Comparison of ENCODE assay signal across 1 cellular context in genomic region chr18:13137041-13137938, GRCh38.
A peak's percentile ranks its signal among the peaks of the same experiment; 100 is the strongest.
TF ChIP-seq lines count a peak whose summit lies in the region.

No MANE protein-coding gene starts in this region.

TF ChIP-seq in HepG2, 621 proteins besides CTCF, POLR2A, EP300 and RAD21 (continued from another document and continues in another):
- TF ChIP-seq ARID4A (CRISPR knock-in tag; IDR thresholded peaks at IDR 0.05; ENCODE audit: borderline replicate concordance) = peak; percentile 28; the same call in 1 of the 2 replicates
- TF ChIP-seq SIX4 (CRISPR knock-in tag; IDR thresholded peaks at IDR 0.05) = no peak
- no peak for TF ChIP-seq MLLT10 (CRISPR knock-in tag; IDR thresholded peaks at IDR 0.05)
- no peak for TF ChIP-seq U2AF2 (IDR thresholded peaks at IDR 0.05; ENCODE audit: low read depth, low read length)
- no peak for TF ChIP-seq KLF12 (CRISPR knock-in tag; IDR thresholded peaks at IDR 0.05; ENCODE audit: borderline replicate concordance)
- no peak for TF ChIP-seq ZNF747 (CRISPR knock-in tag; IDR thresholded peaks at IDR 0.05; ENCODE audit: borderline replicate concordance)
- TF ChIP-seq HMG20B (CRISPR knock-in tag; conservative IDR thresholded peaks at IDR 0.05) = no peak
- TF ChIP-seq MTA3 (CRISPR knock-in tag; IDR thresholded peaks at IDR 0.05) = no peak
- TF ChIP-seq MAZ (IDR thresholded peaks at IDR 0.05; ENCODE audit: borderline replicate concordance, low read depth, low read length) = no peak
- TF ChIP-seq MAZ (CRISPR knock-in tag; IDR thresholded peaks at IDR 0.05; ENCODE audit: low read depth) = no peak
- TF ChIP-seq HNF4A (CRISPR knock-in tag; IDR thresholded peaks at IDR 0.05) = no peak; the same call in 1 of the 2 replicates
- no peak for TF ChIP-seq SOX5 (CRISPR knock-in tag; IDR thresholded peaks at IDR 0.05; ENCODE audit: borderline replicate concordance)
- no peak for TF ChIP-seq IKZF1 (IDR thresholded peaks at IDR 0.05)
- no peak for TF ChIP-seq ZNF564 (CRISPR knock-in tag; IDR thresholded peaks at IDR 0.05)
- no peak for TF ChIP-seq GABPA (IDR thresholded peaks at IDR 0.05; ENCODE audit: low read depth, low read length)
- peak; percentile 43; the same call in 1 of the 2 replicates for TF ChIP-seq GABPA (CRISPR knock-in tag; IDR thresholded peaks at IDR 0.05; ENCODE audit: low read depth)
- TF ChIP-seq ZNF704 (CRISPR knock-in tag; IDR thresholded peaks at IDR 0.05; ENCODE audit: borderline replicate concordance) = no peak
- 0 out of 2 replicates have a peak, but pooled peaks have one; percentile 7 for TF ChIP-seq ZNF574 (CRISPR knock-in tag; IDR thresholded peaks at IDR 0.05)
- TF ChIP-seq ZNF644 (CRISPR knock-in tag; IDR thresholded peaks at IDR 0.05; ENCODE audit: low read depth) = no peak
- no peak for TF ChIP-seq MTF2 (CRISPR knock-in tag; IDR thresholded peaks at IDR 0.05; ENCODE audit: borderline replicate concordance)
- no peak for TF ChIP-seq FOXP1 (IDR thresholded peaks at IDR 0.05)
- TF ChIP-seq FOXP1 (CRISPR knock-in tag; IDR thresholded peaks at IDR 0.05) = no peak
- no peak; the same call in 1 of the 2 replicates for TF ChIP-seq KDM3A (CRISPR knock-in tag; IDR thresholded peaks at IDR 0.05; ENCODE audit: low read depth)
- TF ChIP-seq CCDC6 (CRISPR knock-in tag; IDR thresholded peaks at IDR 0.05) = peak; percentile 42; the same call in 1 of the 2 replicates
- peak; percentile 63; the same call in 1 of the 2 replicates for TF ChIP-seq ZNF839 (CRISPR knock-in tag; IDR thresholded peaks at IDR 0.05; ENCODE audit: borderline replicate concordance)
- TF ChIP-seq STAG1 (CRISPR knock-in tag; IDR thresholded peaks at IDR 0.05) = no peak
- TF ChIP-seq MATR3 (CRISPR knock-in tag; IDR thresholded peaks at IDR 0.05) = no peak
- TF ChIP-seq ZNF83 (CRISPR knock-in tag; IDR thresholded peaks at IDR 0.05; ENCODE audit: borderline replicate concordance) = no peak
- no peak for TF ChIP-seq ZSCAN5A (CRISPR knock-in tag; IDR thresholded peaks at IDR 0.05; ENCODE audit: borderline replicate concordance)
- no peak for TF ChIP-seq ZNF678 (CRISPR knock-in tag; IDR thresholded peaks at IDR 0.05)
- TF ChIP-seq RFX1 (IDR thresholded peaks at IDR 0.05) = no peak
- peak; percentile 83; the same call in 1 of the 2 replicates for TF ChIP-seq HOXA9 (CRISPR knock-in tag; IDR thresholded peaks at IDR 0.05; ENCODE audit: borderline replicate concordance)
- TF ChIP-seq MBD4 (IDR thresholded peaks at IDR 0.05; ENCODE audit: borderline replicate concordance, low read length) = no peak
- peak; percentile 65; the same call in 1 of the 2 replicates for TF ChIP-seq GABPB1 (CRISPR knock-in tag; IDR thresholded peaks at IDR 0.05)
- peak; percentile 90 for TF ChIP-seq SRSF1 (optimal IDR thresholded peaks at IDR 0.05; ENCODE audit: low read depth, low read length)
- TF ChIP-seq ZNF569 (CRISPR knock-in tag; IDR thresholded peaks at IDR 0.05; ENCODE audit: borderline replicate concordance) = no peak
- TF ChIP-seq SMYD3 (CRISPR knock-in tag; IDR thresholded peaks at IDR 0.05) = 0 out of 2 replicates have a peak, but pooled peaks have one; percentile 45
- 0 out of 2 replicates have a peak, but pooled peaks have one; percentile 17 for TF ChIP-seq ZNF468 (CRISPR knock-in tag; IDR thresholded peaks at IDR 0.05)
- TF ChIP-seq KDM4B (CRISPR knock-in tag; IDR thresholded peaks at IDR 0.05) = no peak
- TF ChIP-seq ZNF672 (CRISPR knock-in tag; IDR thresholded peaks at IDR 0.05) = no peak
- no peak for TF ChIP-seq KIAA2018 (CRISPR knock-in tag; IDR thresholded peaks at IDR 0.05; ENCODE audit: borderline replicate concordance)
- TF ChIP-seq ZNF773 (CRISPR knock-in tag; IDR thresholded peaks at IDR 0.05; ENCODE audit: borderline replicate concordance) = no peak; the same call in 1 of the 2 replicates
- no peak for TF ChIP-seq JUN (CRISPR knock-in tag; IDR thresholded peaks at IDR 0.05)
- TF ChIP-seq POGK (CRISPR knock-in tag; conservative IDR thresholded peaks at IDR 0.05) = no peak
- no peak for TF ChIP-seq E2F5 (CRISPR knock-in tag; conservative IDR thresholded peaks at IDR 0.05)
- TF ChIP-seq AGO2 (optimal IDR thresholded peaks at IDR 0.05; ENCODE audit: low read depth, low read length) = peak; percentile 96
